In the genomic region with DNA sequence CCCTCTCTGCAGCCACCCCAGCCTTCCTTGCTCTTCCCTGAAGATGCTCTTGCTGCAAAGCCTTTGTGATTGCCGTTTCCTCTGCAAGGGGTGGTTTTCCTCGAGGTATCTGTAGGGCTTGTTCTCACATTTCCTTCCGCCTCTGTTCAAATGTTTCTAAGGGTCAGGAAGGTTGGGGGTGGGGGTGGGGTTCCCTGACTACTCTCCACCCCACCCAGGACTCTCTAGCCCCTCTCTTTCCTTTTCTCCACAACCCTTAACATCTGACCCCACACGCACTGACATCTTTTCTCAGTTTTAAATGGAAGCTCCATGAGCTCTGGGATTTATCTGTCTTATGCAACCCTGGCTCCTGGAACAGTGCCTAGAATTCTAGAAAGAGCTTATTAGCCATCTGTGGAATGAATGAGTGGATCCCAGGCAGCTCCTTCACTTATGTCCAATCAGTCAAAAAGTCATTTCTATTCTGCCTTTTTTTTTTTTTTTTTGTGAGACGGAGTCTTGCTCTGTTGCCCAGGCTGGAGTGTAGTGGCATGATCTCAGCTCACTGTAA, we compare ENCODE assay signal across 12 cellular contexts. TPM values are rescaled to one million over a fixed set of nuclear protein-coding genes. Genes with fewer than 3 reads are reported as not detected.
DNase-seq lines count a peak whose midpoint lies in the region; ATAC-seq and TF ChIP-seq lines count a peak whose summit lies in the region.
"Had no signal": no experiment of that assay in that cellular context is flagged by ENCODE, and none has a peak within 500 bp of the region (broad histone marks: within the 10 kb centered on the region; RNA-seq: fewer than 3 reads in every experiment).

No MANE protein-coding gene starts in this region.

- intact Hi-C loops in left cardiac atrium (cut with DNase I), result no loop called here

- H3K27me3 ChIP-seq in skeletal muscle tissue (ENCODE audit: control insufficient read depth in 3 of 3, insufficient read depth in 3 of 3, low read length in 3 of 3) (no peaks in the 10 kb centered on the region), HAP-1 (ENCODE audit: low read depth) (no peaks in the 10 kb centered on the region)
- H3K27me3 ChIP-seq: transverse colon had no signal

- H3K4me1 Mint-ChIP-seq in activated T-helper 17 cell treated with anti-CD3 and anti-CD28 coated beads, Interleukin-2, amount 50 U/mL, for 72 hours, result peaks cover 5% of the 10 kb centered on the region
- H3K4me1 Mint-ChIP-seq: activated B cell treated with CpG ODN at 0.5 μM for 24 hours had no signal

- DNase-seq in HFF-Myc (ENCODE audit: extremely low read depth, low read depth) (peak; percentile 55), amniotic epithelial cell (ENCODE audit: low read depth) (peak; percentile 98), left cardiac atrium (peak; percentile 55), HAP-1 (ENCODE audit: low spot score in 2 of 2) (no peak)
- no peak for DNase-seq in stimulated activated naive CD4-positive, alpha-beta T cell (lab: John Stamatoyannopoulos, UW)
- DNase-seq: activated B cell treated with CpG ODN at 0.5 μM for 24 hours; NK-92 treated with Interleukin-12 subunit alpha and Interleukin-12 subunit beta, amount 100 ng/mL, for 24 hours; stimulated activated CD4-positive, alpha-beta T cell treated with anti-CD3 and anti-CD28 coated beads, Interleukin-15, amount 100 ng/mL, for 24 hours; transverse colon had no signal

- H3K4me3 Mint-ChIP-seq in activated T-helper 17 cell treated with anti-CD3 and anti-CD28 coated beads, Interleukin-2, amount 50 U/mL, for 72 hours, result no peak overlapping the region
- H3K4me3 Mint-ChIP-seq: activated B cell treated with CpG ODN at 0.5 μM for 24 hours had no signal

- H3K9me3 ChIP-seq in skeletal muscle tissue (ENCODE audit: control insufficient read depth in 3 of 3, low read length in 3 of 3) (peaks cover 0 to 4% (median 4%) of the 10 kb centered on the region in 3 donors), HAP-1 (no peaks in the 10 kb centered on the region)

- no peaks in the 10 kb centered on the region for H3K36me3 Mint-ChIP-seq in activated T-helper 17 cell treated with anti-CD3 and anti-CD28 coated beads, Interleukin-2, amount 50 U/mL, for 72 hours (ENCODE audit: low read depth)

- TF ChIP-seq CTCF in HFF-Myc (IDR thresholded peaks at IDR 0.05; ENCODE audit: low read depth, low read length, missing control alignments), result no peak

- H3K4me3 ChIP-seq in HFF-Myc (replicated peaks; ENCODE audit: low read depth, low read length) (no peak overlapping the region), skeletal muscle tissue (ENCODE audit: low read length in 3 of 3) (no peak overlapping the region), HAP-1 (no peak overlapping the region)
- H3K4me3 ChIP-seq: transverse colon had no signal

- peak; percentile 89 to 95 for ATAC-seq in left cardiac atrium
- no peak for ATAC-seq in activated T-helper 17 cell treated with anti-CD3 and anti-CD28 coated beads, Interleukin-2, amount 50 U/mL, for 72 hours (replicated peaks)
- ATAC-seq in HG02840 (IDR thresholded peaks at IDR 0.05; ENCODE audit: low FRiP score, unreplicated experiment), result no peak

- H3K4me1 ChIP-seq in skeletal muscle tissue (ENCODE audit: control insufficient read depth in 3 of 3, insufficient read depth in 3 of 3, low read length in 3 of 3), result peaks cover 0 to 2% (median 0%) of the 10 kb centered on the region in 3 donors
- H3K4me1 ChIP-seq in HAP-1, result no peaks in the 10 kb centered on the region
- H3K4me1 ChIP-seq: transverse colon had no signal

- H3K9me3 Mint-ChIP-seq in activated T-helper 17 cell treated with anti-CD3 and anti-CD28 coated beads, Interleukin-2, amount 50 U/mL, for 72 hours, result peaks cover 10% of the 10 kb centered on the region

- H3K36me3 ChIP-seq in skeletal muscle tissue (ENCODE audit: control insufficient read depth in 3 of 3, insufficient read depth in 3 of 3, low read length in 3 of 3) (no peaks in the 10 kb centered on the region), HAP-1 (replicated peaks) (no peaks in the 10 kb centered on the region)
- H3K36me3 ChIP-seq: transverse colon had no signal

- in situ Hi-C loops in HAP-1 (cut with MboI; ENCODE audit: low sequenced_read_pairs), result no loop called here

- no peak overlapping the region for H3K27ac Mint-ChIP-seq in activated T-helper 17 cell treated with anti-CD3 and anti-CD28 coated beads, Interleukin-2, amount 50 U/mL, for 72 hours
- H3K27ac Mint-ChIP-seq: activated B cell treated with CpG ODN at 0.5 μM for 24 hours had no signal

- peaks cover 22% of the 10 kb centered on the region for H3K27me3 Mint-ChIP-seq in activated T-helper 17 cell treated with anti-CD3 and anti-CD28 coated beads, Interleukin-2, amount 50 U/mL, for 72 hours

- peak overlapping the region; percentile 10 for H3K27ac ChIP-seq in skeletal muscle tissue (ENCODE audit: low read depth, low read length)
- H3K27ac ChIP-seq: transverse colon had no signal

- H3K9ac ChIP-seq in skeletal muscle tissue (ENCODE audit: low read depth in 1 of 3, low read length in 3 of 3), result no peak overlapping the region

RNA-seq across cellular contexts. Expression of a gene that starts 27.3 kb away (rescaled TPM):
- 10 to 100 TPM; 29.5 to 29.8 TPM for total RNA-seq in left cardiac atrium
- 7.3 TPM for total RNA-seq in skeletal muscle tissue
- total RNA-seq in activated T-helper 17 cell treated with anti-CD3 and anti-CD28 coated beads, Interleukin-2, amount 50 U/mL, for 72 hours, result 1 to 10 TPM; 3.6 to 4.3 TPM

RNA-seq across cellular contexts. Expression of a gene that starts 47.2 kb away (rescaled TPM):
- total RNA-seq in left cardiac atrium (1 to 10 TPM; 2.4 to 2.8 TPM), skeletal muscle tissue (3.1 TPM)
- total RNA-seq in activated T-helper 17 cell treated with anti-CD3 and anti-CD28 coated beads, Interleukin-2, amount 50 U/mL, for 72 hours, result 1 to 10 TPM; 4.3 to 6.5 TPM

Comparison
In these comparisons a context has a peak if more than half of its experiments do, and no peak if none do; other contexts are left out.
1. DNase-seq: peak in HFF-Myc (single experiment), amniotic epithelial cell (single experiment) and left cardiac atrium (single experiment); none in stimulated activated naive CD4-positive, alpha-beta T cell (0 of 6) and HAP-1 (0 of 2).
2. ATAC-seq: peak in left cardiac atrium (2 of 2); none in activated T-helper 17 cell treated with anti-CD3 and anti-CD28 coated beads, Interleukin-2, amount 50 U/mL, for 72 hours (single experiment) and HG02840 (single experiment).